8 cellular contexts compared by ENCODE assay signal in the genomic region with DNA sequence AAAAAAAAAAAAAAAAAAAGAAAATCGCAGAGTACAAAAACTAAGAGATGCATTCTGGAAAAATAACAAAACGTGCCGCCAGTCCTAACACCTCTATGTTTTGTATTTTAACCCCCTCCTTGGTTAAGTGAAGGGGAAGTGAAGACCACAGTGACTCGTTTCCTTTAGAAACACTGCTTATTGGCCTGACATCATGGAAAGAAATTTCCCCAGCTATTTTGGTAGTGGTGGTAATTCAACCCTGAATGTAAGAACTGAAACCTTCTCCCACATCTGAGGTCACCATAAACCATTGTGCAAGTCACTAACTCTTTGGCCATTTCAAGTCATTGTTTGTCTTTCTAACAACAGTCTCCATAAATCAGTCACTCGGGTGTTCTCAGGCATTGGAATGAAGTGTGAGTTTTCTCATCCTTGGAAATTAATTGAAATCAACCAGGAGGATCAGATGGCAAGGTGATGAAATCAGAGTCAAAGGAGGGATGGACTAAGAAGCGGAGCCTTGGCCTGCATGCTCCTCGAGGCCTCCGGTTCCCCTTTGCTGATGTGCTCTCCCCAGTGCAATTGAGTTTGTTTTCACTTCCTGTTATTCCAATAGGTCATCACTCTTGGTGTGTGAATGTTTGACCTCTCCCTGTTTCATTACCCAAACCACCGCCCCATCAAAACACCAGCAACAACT.
A peak's percentile ranks its signal among the peaks of the same experiment; 100 is the strongest.
DNase-seq lines count a peak whose midpoint lies in the region; ATAC-seq and TF ChIP-seq lines count a peak whose summit lies in the region.

No MANE protein-coding gene starts in this region.

- H3K4me3 ChIP-seq in BJ (ENCODE audit: low read depth, low read length), result no peak overlapping the region

- no peak for TF ChIP-seq CTCF in BJ (IDR thresholded peaks at IDR 0.05; ENCODE audit: insufficient read depth, low read depth, low read length)

- DNase-seq in BJ (ENCODE audit: low read depth) (peak; percentile 20), SKM-1 (lab: John Stamatoyannopoulos, UW; ENCODE audit: unreplicated experiment) (peak; percentile 90), left colon (no peak), NCI-H446 treated with DMSO at 0.1 percent for 48 hours (lab: John Stamatoyannopoulos, UW) (no peak), cortex of kidney (lab: John Stamatoyannopoulos, UW) (no peak)
- no peak for DNase-seq in activated CD4-positive, CD25-positive, alpha-beta regulatory T cell treated with anti-CD3 and anti-CD28 coated beads, Interleukin-2, amount 50 U/mL, for 72 hours

- CTCF ChIA-PET in BJ (lab: Yijun Ruan, JAX), result no interaction called here

- POLR2A ChIA-PET in BJ (lab: Charles Lee), result no interaction called here

- peak; percentile 86 for ATAC-seq in GM18868 (IDR thresholded peaks at IDR 0.05; ENCODE audit: unreplicated experiment)
- ATAC-seq in HG02981 (IDR thresholded peaks at IDR 0.05; ENCODE audit: unreplicated experiment), result peak; percentile 90
- peak; percentile 59 for ATAC-seq in left colon

- no peaks in the 10 kb centered on the region for H3K27me3 ChIP-seq in BJ (ENCODE audit: control insufficient read depth, insufficient read depth, low read length)

- no peaks in the 10 kb centered on the region for H3K36me3 ChIP-seq in BJ (ENCODE audit: control insufficient read depth, insufficient read depth, low read length)

- intact Hi-C loops in left colon (cut with DNase I, micrococcal nuclease), result no loop called here

Comparison
In these comparisons a context has a peak if more than half of its experiments do, and no peak if none do; other contexts are left out.
1. DNase-seq: peak in BJ (single experiment) and SKM-1 (single experiment); none in left colon (0 of 2), NCI-H446 treated with DMSO at 0.1 percent for 48 hours (single experiment), activated CD4-positive, CD25-positive, alpha-beta regulatory T cell treated with anti-CD3 and anti-CD28 coated beads, Interleukin-2, amount 50 U/mL, for 72 hours (single experiment) and cortex of kidney (single experiment).
2. Peak in every context shown above with its lines, with median percentiles within 50 percentile points of each other: ATAC-seq.